Comparison of ENCODE assay signal across 14 cellular contexts in the genomic region with DNA sequence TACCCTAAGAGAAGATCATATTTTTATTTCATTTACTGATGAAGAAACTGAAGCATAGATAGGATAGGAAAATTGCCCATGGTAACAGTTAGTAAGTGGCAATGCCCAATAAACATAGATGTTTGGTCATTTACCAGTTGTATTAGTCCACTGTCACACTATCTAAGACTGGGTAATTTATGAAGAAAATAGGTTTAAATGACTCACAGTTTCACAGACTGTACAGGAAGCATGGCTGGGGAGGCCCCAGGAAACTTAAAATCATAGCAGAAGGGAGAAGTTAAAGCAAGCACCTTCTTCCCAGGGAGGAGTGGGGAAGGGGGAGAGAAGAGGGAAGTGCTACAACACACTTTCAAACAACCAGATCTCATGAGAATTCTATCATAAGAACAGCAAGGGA. TPM values are rescaled to one million over a fixed set of nuclear protein-coding genes. Genes with fewer than 3 reads are reported as not detected.
DNase-seq lines count a peak whose midpoint lies in the region; ATAC-seq, FAIRE-seq and TF ChIP-seq lines count a peak whose summit lies in the region.
"Had no signal": no experiment of that assay in that cellular context is flagged by ENCODE, and none has a peak within 500 bp of the region (broad histone marks: within the 10 kb centered on the region; RNA-seq: fewer than 3 reads in every experiment).

No MANE protein-coding gene starts in this region.

- no peaks in the 10 kb centered on the region for H3K4me1 Mint-ChIP-seq in nephron progenitor cell

- TF ChIP-seq CTCF in foreskin keratinocyte (conservative IDR thresholded peaks at IDR 0.05) (no peak), nephron progenitor cell (IDR thresholded peaks at IDR 0.05) (no peak)

- H3K27ac Mint-ChIP-seq in nephron progenitor cell, result no peak overlapping the region

- no peak for FAIRE-seq in GM19239 (lab: Jason Lieb, UNC)
- FAIRE-seq: H1 had no signal

- peak in 1 of 2 donors; percentile 17 for DNase-seq in foreskin keratinocyte
- DNase-seq in nephron progenitor cell, result no peak
- DNase-seq in GM19239 (ENCODE audit: insufficient read length, low spot score), result no peak
- no peak for DNase-seq in RPMI8226
- DNase-seq: activated effector memory CD4-positive, alpha-beta T cell treated with anti-CD3 and anti-CD28 coated beads, Interleukin-2, amount 50 U/mL, for 16 hours; Caco-2; mesendoderm; NCI-H774; stimulated activated CD4-positive, alpha-beta T cell treated with anti-CD3 and anti-CD28 coated beads, Interleukin-15, amount 100 ng/mL, for 24 hours had no signal

- H3K36me3 Mint-ChIP-seq in nephron progenitor cell (ENCODE audit: low read depth), result no peaks in the 10 kb centered on the region

- no peaks in the 10 kb centered on the region for H3K9me3 Mint-ChIP-seq in nephron progenitor cell

- peaks cover 20% of the 10 kb centered on the region for H3K27me3 Mint-ChIP-seq in nephron progenitor cell (ENCODE audit: low read depth, poor library complexity)

- ATAC-seq in GM18909 (IDR thresholded peaks at IDR 0.05; ENCODE audit: poor library complexity, unreplicated experiment) (peak; percentile 60), GM21786 (IDR thresholded peaks at IDR 0.05; ENCODE audit: unreplicated experiment) (peak; percentile 77), HG03432 (IDR thresholded peaks at IDR 0.05; ENCODE audit: unreplicated experiment) (peak; percentile 88), foreskin keratinocyte (peak; percentile 50)
- ATAC-seq: esophagus mucosa had no signal

- no peaks in the 10 kb centered on the region for H3K4me1 ChIP-seq in foreskin keratinocyte

- no peaks in the 10 kb centered on the region for H3K27me3 ChIP-seq in foreskin keratinocyte

- no peak overlapping the region for H3K4me3 Mint-ChIP-seq in nephron progenitor cell

- no peak overlapping the region for H3K27ac ChIP-seq in foreskin keratinocyte

RNA-seq across cellular contexts. Expression of a gene that starts 23.4 kb away (rescaled TPM):
- 0.31 and 0.32 TPM in 2 replicates for total RNA-seq in foreskin keratinocyte
- polyA plus RNA-seq in foreskin keratinocyte, result 0.17 and 0.30 TPM in 2 replicates
